Comparison of ENCODE assay signal across 2 cellular contexts in the genomic region with DNA sequence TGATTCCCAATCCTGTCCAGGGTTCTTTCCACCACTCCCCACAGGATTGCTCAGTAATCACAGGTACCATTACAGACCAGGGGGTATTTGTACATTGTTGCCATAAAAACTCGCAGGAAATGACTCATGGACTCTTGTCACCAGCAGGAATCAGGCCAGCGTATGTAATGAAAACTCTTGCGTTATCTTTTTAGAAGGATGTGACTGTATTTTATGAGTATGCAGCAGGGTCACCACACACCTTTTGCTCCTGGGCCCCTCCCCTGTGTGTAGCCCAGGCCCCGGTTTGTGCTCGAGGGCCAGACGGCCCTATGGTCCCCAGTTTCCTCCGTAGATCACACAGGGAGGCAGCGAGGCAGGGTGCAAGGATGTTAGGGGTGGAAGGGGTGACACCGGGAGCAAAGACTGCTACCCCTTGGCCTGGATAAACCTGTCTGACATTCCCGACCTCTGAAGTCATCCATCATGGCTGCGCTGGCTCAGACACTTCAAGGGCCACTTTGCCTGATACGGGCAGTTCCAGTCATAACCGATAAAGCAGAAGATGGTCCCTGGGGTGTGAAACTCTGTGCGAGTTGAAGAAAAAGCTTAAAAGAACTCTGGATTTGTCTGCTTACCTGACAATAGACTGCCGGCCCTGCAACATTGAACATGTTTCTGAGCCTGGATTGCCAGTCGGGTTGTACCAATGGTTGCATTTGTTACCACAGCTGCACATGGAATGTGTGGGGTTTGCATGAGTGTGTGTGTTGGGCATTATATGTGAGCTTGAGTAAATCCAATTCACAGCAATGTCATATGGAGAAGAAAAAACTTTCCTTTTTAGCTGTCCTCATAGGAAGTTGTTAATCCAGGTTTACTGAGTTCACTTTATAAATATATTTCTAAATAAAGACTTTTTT.
TF ChIP-seq lines count a peak whose summit lies in the region.

No MANE protein-coding gene starts in this region.

TF ChIP-seq in A549, 52 proteins besides CTCF, POLR2A, EP300 and RAD21 (continued from another document and continues in another):
- TF ChIP-seq, protein P1, sequence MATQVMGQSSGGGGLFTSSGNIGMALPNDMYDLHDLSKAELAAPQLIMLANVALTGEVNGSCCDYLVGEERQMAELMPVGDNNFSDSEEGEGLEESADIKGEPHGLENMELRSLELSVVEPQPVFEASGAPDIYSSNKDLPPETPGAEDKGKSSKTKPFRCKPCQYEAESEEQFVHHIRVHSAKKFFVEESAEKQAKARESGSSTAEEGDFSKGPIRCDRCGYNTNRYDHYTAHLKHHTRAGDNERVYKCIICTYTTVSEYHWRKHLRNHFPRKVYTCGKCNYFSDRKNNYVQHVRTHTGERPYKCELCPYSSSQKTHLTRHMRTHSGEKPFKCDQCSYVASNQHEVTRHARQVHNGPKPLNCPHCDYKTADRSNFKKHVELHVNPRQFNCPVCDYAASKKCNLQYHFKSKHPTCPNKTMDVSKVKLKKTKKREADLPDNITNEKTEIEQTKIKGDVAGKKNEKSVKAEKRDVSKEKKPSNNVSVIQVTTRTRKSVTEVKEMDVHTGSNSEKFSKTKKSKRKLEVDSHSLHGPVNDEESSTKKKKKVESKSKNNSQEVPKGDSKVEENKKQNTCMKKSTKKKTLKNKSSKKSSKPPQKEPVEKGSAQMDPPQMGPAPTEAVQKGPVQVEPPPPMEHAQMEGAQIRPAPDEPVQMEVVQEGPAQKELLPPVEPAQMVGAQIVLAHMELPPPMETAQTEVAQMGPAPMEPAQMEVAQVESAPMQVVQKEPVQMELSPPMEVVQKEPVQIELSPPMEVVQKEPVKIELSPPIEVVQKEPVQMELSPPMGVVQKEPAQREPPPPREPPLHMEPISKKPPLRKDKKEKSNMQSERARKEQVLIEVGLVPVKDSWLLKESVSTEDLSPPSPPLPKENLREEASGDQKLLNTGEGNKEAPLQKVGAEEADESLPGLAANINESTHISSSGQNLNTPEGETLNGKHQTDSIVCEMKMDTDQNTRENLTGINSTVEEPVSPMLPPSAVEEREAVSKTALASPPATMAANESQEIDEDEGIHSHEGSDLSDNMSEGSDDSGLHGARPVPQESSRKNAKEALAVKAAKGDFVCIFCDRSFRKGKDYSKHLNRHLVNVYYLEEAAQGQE (IDR thresholded peaks at IDR 0.05): no peak
- no peak for TF ChIP-seq RNF2 (IDR thresholded peaks at IDR 0.05; ENCODE audit: borderline replicate concordance, low read depth)
- TF ChIP-seq PBX3 (IDR thresholded peaks at IDR 0.05): no peak
- TF ChIP-seq TFCP2L1 (CRISPR knock-in tag; IDR thresholded peaks at IDR 0.05): no peak
- no peak for TF ChIP-seq EHF (CRISPR knock-in tag; IDR thresholded peaks at IDR 0.05)
- no peak for TF ChIP-seq CHD2 (IDR thresholded peaks at IDR 0.05; ENCODE audit: low read length, partially characterized antibody)
- no peak for TF ChIP-seq RCOR1 (IDR thresholded peaks at IDR 0.05; ENCODE audit: low read depth, low read length)
- TF ChIP-seq FOSL2 (IDR thresholded peaks at IDR 0.05): peak; percentile 86
- TF ChIP-seq FOSL2 (CRISPR knock-in tag; IDR thresholded peaks at IDR 0.05): peak; percentile 92
- TF ChIP-seq ELK1 (IDR thresholded peaks at IDR 0.05; ENCODE audit: low read depth, low read length): no peak
- no peak for TF ChIP-seq CHD4 (IDR thresholded peaks at IDR 0.05; ENCODE audit: borderline replicate concordance)
- peak; percentile 59; the same call in 1 of the 2 replicates for TF ChIP-seq HEYL (CRISPR knock-in tag; IDR thresholded peaks at IDR 0.05)
- TF ChIP-seq MYC (IDR thresholded peaks at IDR 0.05; ENCODE audit: borderline replicate concordance, low read length): no peak; the same call in 1 of the 2 replicates
- peak; percentile 75 for TF ChIP-seq HOXB13 (CRISPR knock-in tag; IDR thresholded peaks at IDR 0.05; ENCODE audit: low read depth)
- no peak for TF ChIP-seq HMGXB4 (CRISPR knock-in tag; IDR thresholded peaks at IDR 0.05; ENCODE audit: borderline replicate concordance)
- peak; percentile 93 for TF ChIP-seq JUNB (IDR thresholded peaks at IDR 0.05)
- TF ChIP-seq MAX (IDR thresholded peaks at IDR 0.05): peak; percentile 74
- TF ChIP-seq MAZ (IDR thresholded peaks at IDR 0.05; ENCODE audit: borderline replicate concordance, low read depth, low read length): no peak
- TF ChIP-seq MAFK (IDR thresholded peaks at IDR 0.05; ENCODE audit: partially characterized antibody): no peak
- TF ChIP-seq CBX2 (IDR thresholded peaks at IDR 0.05; ENCODE audit: borderline replicate concordance, low read depth): no peak
- TF ChIP-seq NFE2L2 (conservative IDR thresholded peaks at IDR 0.05; ENCODE audit: low read length): no peak

TF ChIP-seq in HEK293, 187 proteins besides CTCF, POLR2A, EP300 and RAD21 (continues in another document):
- TF ChIP-seq, protein P2, sequence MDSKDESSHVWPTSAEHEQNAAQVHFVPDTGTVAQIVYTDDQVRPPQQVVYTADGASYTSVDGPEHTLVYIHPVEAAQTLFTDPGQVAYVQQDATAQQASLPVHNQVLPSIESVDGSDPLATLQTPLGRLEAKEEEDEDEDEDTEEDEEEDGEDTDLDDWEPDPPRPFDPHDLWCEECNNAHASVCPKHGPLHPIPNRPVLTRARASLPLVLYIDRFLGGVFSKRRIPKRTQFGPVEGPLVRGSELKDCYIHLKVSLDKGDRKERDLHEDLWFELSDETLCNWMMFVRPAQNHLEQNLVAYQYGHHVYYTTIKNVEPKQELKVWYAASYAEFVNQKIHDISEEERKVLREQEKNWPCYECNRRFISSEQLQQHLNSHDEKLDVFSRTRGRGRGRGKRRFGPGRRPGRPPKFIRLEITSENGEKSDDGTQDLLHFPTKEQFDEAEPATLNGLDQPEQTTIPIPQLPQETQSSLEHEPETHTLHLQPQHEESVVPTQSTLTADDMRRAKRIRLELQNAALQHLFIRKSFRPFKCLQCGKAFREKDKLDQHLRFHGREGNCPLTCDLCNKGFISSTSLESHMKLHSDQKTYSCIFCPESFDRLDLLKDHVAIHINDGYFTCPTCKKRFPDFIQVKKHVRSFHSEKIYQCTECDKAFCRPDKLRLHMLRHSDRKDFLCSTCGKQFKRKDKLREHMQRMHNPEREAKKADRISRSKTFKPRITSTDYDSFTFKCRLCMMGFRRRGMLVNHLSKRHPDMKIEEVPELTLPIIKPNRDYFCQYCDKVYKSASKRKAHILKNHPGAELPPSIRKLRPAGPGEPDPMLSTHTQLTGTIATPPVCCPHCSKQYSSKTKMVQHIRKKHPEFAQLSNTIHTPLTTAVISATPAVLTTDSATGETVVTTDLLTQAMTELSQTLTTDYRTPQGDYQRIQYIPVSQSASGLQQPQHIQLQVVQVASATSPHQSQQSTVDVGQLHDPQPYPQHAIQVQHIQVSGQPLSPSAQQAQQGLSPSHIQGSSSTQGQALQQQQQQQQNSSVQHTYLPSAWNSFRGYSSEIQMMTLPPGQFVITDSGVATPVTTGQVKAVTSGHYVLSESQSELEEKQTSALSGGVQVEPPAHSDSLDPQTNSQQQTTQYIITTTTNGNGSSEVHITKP (tag by site-specific recombination; IDR thresholded peaks at IDR 0.05): peak; percentile 91
- TF ChIP-seq OSR2 (tag by site-specific recombination; IDR thresholded peaks at IDR 0.05) (peak; percentile 43; the same call in 1 of the 2 replicates), ZNF514 (tag by site-specific recombination; IDR thresholded peaks at IDR 0.05) (no peak), ZEB2 (tag by site-specific recombination; IDR thresholded peaks at IDR 0.05) (peak; percentile 80), ZBTB17 (tag by site-specific recombination; IDR thresholded peaks at IDR 0.05) (peak; percentile 56), ZNF175 (tag by site-specific recombination; IDR thresholded peaks at IDR 0.05) (no peak), ZXDB (tag by site-specific recombination; IDR thresholded peaks at IDR 0.05) (peak; percentile 49; the same call in 1 of the 2 replicates), FEZF1 (tag by site-specific recombination; IDR thresholded peaks at IDR 0.05) (peak; percentile 70), WT1 (tag by site-specific recombination; IDR thresholded peaks at IDR 0.05) (peak; percentile 24; the same call in 1 of the 2 replicates), GLIS1 (tag by site-specific recombination; IDR thresholded peaks at IDR 0.05) (peak; percentile 90), TRIM28 (IDR thresholded peaks at IDR 0.05; ENCODE audit: borderline replicate concordance, low read length) (peak; percentile 50), SCRT2 (tag by site-specific recombination; IDR thresholded peaks at IDR 0.05) (0 out of 2 replicates have a peak, but pooled peaks have one; percentile 38), ZNF660 (tag by site-specific recombination; IDR thresholded peaks at IDR 0.05) (peak; percentile 58), HOXD13 (CRISPR knock-in tag; IDR thresholded peaks at IDR 0.05; ENCODE audit: borderline replicate concordance) (0 out of 2 replicates have a peak, but pooled peaks have one; percentile 21), IKZF3 (tag by site-specific recombination; IDR thresholded peaks at IDR 0.05) (peak; percentile 27; the same call in 1 of the 2 replicates), OVOL3 (tag by site-specific recombination; IDR thresholded peaks at IDR 0.05) (no peak), ZNF366 (tag by site-specific recombination; conservative IDR thresholded peaks at IDR 0.05) (peak; percentile 75), ZNF629 (tag by site-specific recombination; IDR thresholded peaks at IDR 0.05) (peak; percentile 83), GLIS2 (tag by site-specific recombination; IDR thresholded peaks at IDR 0.05) (peak; percentile 41), ZNF394 (tag by site-specific recombination; IDR thresholded peaks at IDR 0.05; ENCODE audit: borderline replicate concordance) (no peak; the same call in 1 of the 2 replicates), ZNF302 (tag by site-specific recombination; IDR thresholded peaks at IDR 0.05; ENCODE audit: low read depth) (no peak), SP7 (tag by site-specific recombination; IDR thresholded peaks at IDR 0.05) (peak; percentile 83), ZFP69B (tag by site-specific recombination; IDR thresholded peaks at IDR 0.05) (0 out of 2 replicates have a peak, but pooled peaks have one; percentile 37), BCL6B (tag by site-specific recombination; IDR thresholded peaks at IDR 0.05) (no peak), ZBTB48 (tag by site-specific recombination; IDR thresholded peaks at IDR 0.05) (peak; percentile 27; the same call in 1 of the 2 replicates), ZBTB20 (tag by site-specific recombination; IDR thresholded peaks at IDR 0.05) (peak; percentile 50; the same call in 1 of the 2 replicates), ZNF184 (tag by site-specific recombination; IDR thresholded peaks at IDR 0.05) (peak; percentile 71; the same call in 1 of the 2 replicates), ZNF521 (tag by site-specific recombination; IDR thresholded peaks at IDR 0.05) (no peak)
- TF ChIP-seq, protein P3, sequence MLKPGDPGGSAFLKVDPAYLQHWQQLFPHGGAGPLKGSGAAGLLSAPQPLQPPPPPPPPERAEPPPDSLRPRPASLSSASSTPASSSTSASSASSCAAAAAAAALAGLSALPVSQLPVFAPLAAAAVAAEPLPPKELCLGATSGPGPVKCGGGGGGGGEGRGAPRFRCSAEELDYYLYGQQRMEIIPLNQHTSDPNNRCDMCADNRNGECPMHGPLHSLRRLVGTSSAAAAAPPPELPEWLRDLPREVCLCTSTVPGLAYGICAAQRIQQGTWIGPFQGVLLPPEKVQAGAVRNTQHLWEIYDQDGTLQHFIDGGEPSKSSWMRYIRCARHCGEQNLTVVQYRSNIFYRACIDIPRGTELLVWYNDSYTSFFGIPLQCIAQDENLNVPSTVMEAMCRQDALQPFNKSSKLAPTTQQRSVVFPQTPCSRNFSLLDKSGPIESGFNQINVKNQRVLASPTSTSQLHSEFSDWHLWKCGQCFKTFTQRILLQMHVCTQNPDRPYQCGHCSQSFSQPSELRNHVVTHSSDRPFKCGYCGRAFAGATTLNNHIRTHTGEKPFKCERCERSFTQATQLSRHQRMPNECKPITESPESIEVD (tag by site-specific recombination; IDR thresholded peaks at IDR 0.05): peak; percentile 26; the same call in 1 of the 2 replicates
- TF ChIP-seq, protein P4, sequence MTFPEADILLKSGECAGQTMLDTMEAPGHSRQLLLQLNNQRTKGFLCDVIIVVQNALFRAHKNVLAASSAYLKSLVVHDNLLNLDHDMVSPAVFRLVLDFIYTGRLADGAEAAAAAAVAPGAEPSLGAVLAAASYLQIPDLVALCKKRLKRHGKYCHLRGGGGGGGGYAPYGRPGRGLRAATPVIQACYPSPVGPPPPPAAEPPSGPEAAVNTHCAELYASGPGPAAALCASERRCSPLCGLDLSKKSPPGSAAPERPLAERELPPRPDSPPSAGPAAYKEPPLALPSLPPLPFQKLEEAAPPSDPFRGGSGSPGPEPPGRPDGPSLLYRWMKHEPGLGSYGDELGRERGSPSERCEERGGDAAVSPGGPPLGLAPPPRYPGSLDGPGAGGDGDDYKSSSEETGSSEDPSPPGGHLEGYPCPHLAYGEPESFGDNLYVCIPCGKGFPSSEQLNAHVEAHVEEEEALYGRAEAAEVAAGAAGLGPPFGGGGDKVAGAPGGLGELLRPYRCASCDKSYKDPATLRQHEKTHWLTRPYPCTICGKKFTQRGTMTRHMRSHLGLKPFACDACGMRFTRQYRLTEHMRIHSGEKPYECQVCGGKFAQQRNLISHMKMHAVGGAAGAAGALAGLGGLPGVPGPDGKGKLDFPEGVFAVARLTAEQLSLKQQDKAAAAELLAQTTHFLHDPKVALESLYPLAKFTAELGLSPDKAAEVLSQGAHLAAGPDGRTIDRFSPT (tag by site-specific recombination; IDR thresholded peaks at IDR 0.05): peak; percentile 58; the same call in 1 of the 2 replicates
